8 cellular contexts compared by ENCODE assay signal in the genomic region with DNA sequence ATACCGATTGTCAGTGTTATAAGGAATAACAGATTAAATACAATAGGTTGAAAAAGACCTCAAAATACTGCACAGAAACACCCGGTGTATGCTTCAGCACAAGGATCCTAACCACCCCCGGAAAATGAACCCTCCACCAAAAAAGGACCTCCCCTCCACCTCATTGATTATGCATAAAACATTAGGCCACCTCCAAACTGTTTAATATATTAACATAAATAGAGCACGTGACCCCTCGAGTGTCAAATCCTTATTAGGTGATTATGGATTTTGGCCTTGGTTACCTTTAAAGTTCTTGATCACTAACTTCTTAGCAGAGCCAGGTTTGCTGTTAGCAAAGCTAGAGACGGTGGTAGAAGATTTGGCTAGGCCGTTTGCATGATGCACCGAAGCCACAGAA. TPM values are rescaled to one million over a fixed set of nuclear protein-coding genes. Genes with fewer than 3 reads are reported as not detected.
DNase-seq lines count a peak whose midpoint lies in the region; ATAC-seq and TF ChIP-seq lines count a peak whose summit lies in the region.

No MANE protein-coding gene starts in this region.

- peaks cover 22% of the 10 kb centered on the region for H3K36me3 Mint-ChIP-seq in activated T-helper 2 cell treated with anti-CD3 and anti-CD28 coated beads, Interferon-gamma antibody, Interleukin-2, Interleukin-4, amounts not matched to agents 10 μg/mL and 5 μg/mL and 100 μg/mL, durations not matched to agents 14 hours and 24 hours and 36 hours (ENCODE audit: low read depth)
- H3K36me3 Mint-ChIP-seq in immature natural killer cell, result peaks cover 0 to 5% (median 0%) of the 10 kb centered on the region in 3 donors

- H3K9me3 ChIP-seq in suprapubic skin, result no peaks in the 10 kb centered on the region

- no peak for TF ChIP-seq CTCF in suprapubic skin (IDR thresholded peaks at IDR 0.05)

- H3K4me3 ChIP-seq in suprapubic skin, result peak overlapping the region; percentile 60

- DNase-seq in DMS53 (lab: John Stamatoyannopoulos, UW) (peak; percentile 46), KBM-7 (peak; percentile 15), immature natural killer cell (peak in 2 of 3 donors; percentile 2 to 4), suprapubic skin (ENCODE audit: low spot score in 2 of 2) (no peak), NOMO-1 (lab: John Stamatoyannopoulos, UW; ENCODE audit: unreplicated experiment in 2 of 2) (no peak), amygdala (lab: John Stamatoyannopoulos, UW) (no peak)
- no peak for DNase-seq in activated T-helper 2 cell treated with anti-CD3 and anti-CD28 coated beads, Interferon-gamma antibody, Interleukin-2, Interleukin-4, amounts not matched to agents 10 μg/mL and 5 μg/mL and 100 μg/mL, durations not matched to agents 14 hours and 24 hours and 36 hours (ENCODE audit: low spot score)

- H3K27me3 Mint-ChIP-seq in activated T-helper 2 cell treated with anti-CD3 and anti-CD28 coated beads, Interferon-gamma antibody, Interleukin-2, Interleukin-4, amounts not matched to agents 10 μg/mL and 5 μg/mL and 100 μg/mL, durations not matched to agents 14 hours and 24 hours and 36 hours (ENCODE audit: low read depth), result no peaks in the 10 kb centered on the region
- peaks cover 6 to 14% (median 8%) of the 10 kb centered on the region in 3 donors for H3K27me3 Mint-ChIP-seq in immature natural killer cell (ENCODE audit: low read depth in 3 of 3)

- peaks cover 29% of the 10 kb centered on the region for H3K4me1 Mint-ChIP-seq in activated T-helper 2 cell treated with anti-CD3 and anti-CD28 coated beads, Interferon-gamma antibody, Interleukin-2, Interleukin-4, amounts not matched to agents 10 μg/mL and 5 μg/mL and 100 μg/mL, durations not matched to agents 14 hours and 24 hours and 36 hours (ENCODE audit: low read depth)
- peaks cover 20 to 46% of the 10 kb centered on the region in 2 donors for H3K4me1 Mint-ChIP-seq in immature natural killer cell

- peak overlapping the region; percentile 98 for H3K27ac ChIP-seq in suprapubic skin

- peak overlapping the region; percentile 93 for H3K27ac Mint-ChIP-seq in activated T-helper 2 cell treated with anti-CD3 and anti-CD28 coated beads, Interferon-gamma antibody, Interleukin-2, Interleukin-4, amounts not matched to agents 10 μg/mL and 5 μg/mL and 100 μg/mL, durations not matched to agents 14 hours and 24 hours and 36 hours
- peak overlapping the region; percentile 91 to 98 (median 96) for H3K27ac Mint-ChIP-seq in immature natural killer cell

- no peak for TF ChIP-seq POLR2A in suprapubic skin (IDR thresholded peaks at IDR 0.05)

- 47% methylated on average over 8 of the region's 8 CpGs for WGBS in suprapubic skin

- no peaks in the 10 kb centered on the region for H3K27me3 ChIP-seq in suprapubic skin

- no peak for ATAC-seq in GM19455 (IDR thresholded peaks at IDR 0.05; ENCODE audit: unreplicated experiment)

- H3K4me1 ChIP-seq in suprapubic skin, result peaks cover 27% of the 10 kb centered on the region

- H3K4me3 Mint-ChIP-seq in activated T-helper 2 cell treated with anti-CD3 and anti-CD28 coated beads, Interferon-gamma antibody, Interleukin-2, Interleukin-4, amounts not matched to agents 10 μg/mL and 5 μg/mL and 100 μg/mL, durations not matched to agents 14 hours and 24 hours and 36 hours (ENCODE audit: low read depth), result peak overlapping the region; percentile 98
- H3K4me3 Mint-ChIP-seq in immature natural killer cell, result peak overlapping the region; percentile 93 to 99 (median 97)

- no peaks in the 10 kb centered on the region for H3K9me3 Mint-ChIP-seq in activated T-helper 2 cell treated with anti-CD3 and anti-CD28 coated beads, Interferon-gamma antibody, Interleukin-2, Interleukin-4, amounts not matched to agents 10 μg/mL and 5 μg/mL and 100 μg/mL, durations not matched to agents 14 hours and 24 hours and 36 hours
- H3K9me3 Mint-ChIP-seq in immature natural killer cell, result no peaks in the 10 kb centered on the region

- no peaks in the 10 kb centered on the region for H3K36me3 ChIP-seq in suprapubic skin

- TF ChIP-seq EP300 in suprapubic skin (IDR thresholded peaks at IDR 0.05), result no peak

- intact Hi-C loops in activated T-helper 2 cell treated with anti-CD3 and anti-CD28 coated beads, Interferon-gamma antibody, Interleukin-2, Interleukin-4, amounts not matched to agents 10 μg/mL and 5 μg/mL and 100 μg/mL, durations not matched to agents 14 hours and 24 hours and 36 hours (cut with micrococcal nuclease), result loop anchor here (1.0 to 5.0 kb wide), 2 partner anchors 9 to 72 kb away; no protein-coding TSS in a partner anchor

- in situ Hi-C loops in KBM-7 (cut with MboI; ENCODE audit: low pct_unique_long_range_greater_than_20kb, low sequenced_read_pairs), result no loop called here

RNA-seq across cellular contexts. Expression of gene CUL4B, which starts 1.0 kb away (rescaled TPM):
- 26.9 and 30.7 TPM in 2 replicates for total RNA-seq in activated T-helper 2 cell treated with anti-CD3 and anti-CD28 coated beads, Interferon-gamma antibody, Interleukin-2, Interleukin-4, amounts not matched to agents 10 μg/mL and 5 μg/mL and 100 μg/mL, durations not matched to agents 14 hours and 24 hours and 36 hours
- polyA plus RNA-seq in immature natural killer cell, result 10 to 100 TPM; 16.8 to 28.7 (median 17.0) TPM
- 10 to 100 TPM; 18.6 to 47.2 (median 28.4) TPM for total RNA-seq in suprapubic skin

RNA-seq across cellular contexts. Expression of gene MCTS1, which starts 44.1 kb away (rescaled TPM):
- 66.3 and 68.7 TPM in 2 replicates for total RNA-seq in activated T-helper 2 cell treated with anti-CD3 and anti-CD28 coated beads, Interferon-gamma antibody, Interleukin-2, Interleukin-4, amounts not matched to agents 10 μg/mL and 5 μg/mL and 100 μg/mL, durations not matched to agents 14 hours and 24 hours and 36 hours
- polyA plus RNA-seq in immature natural killer cell, result 10 to 100 TPM; 64.7 to 80.5 (median 70.3) TPM
- 10 to 100 TPM; 17.6 to 25.7 (median 21.5) TPM for total RNA-seq in suprapubic skin

Comparison
In these comparisons a context has a peak if more than half of its experiments do, and no peak if none do; other contexts are left out.
1. DNase-seq: peak in DMS53 (single experiment), KBM-7 (single experiment) and immature natural killer cell (2 of 3); none in activated T-helper 2 cell treated with anti-CD3 and anti-CD28 coated beads, Interferon-gamma antibody, Interleukin-2, Interleukin-4, amounts not matched to agents 10 μg/mL and 5 μg/mL and 100 μg/mL, durations not matched to agents 14 hours and 24 hours and 36 hours (single experiment), suprapubic skin (0 of 2), NOMO-1 (0 of 2) and amygdala (0 of 56).